Comparison of ENCODE assay signal across 16 cellular contexts in the genomic region with DNA sequence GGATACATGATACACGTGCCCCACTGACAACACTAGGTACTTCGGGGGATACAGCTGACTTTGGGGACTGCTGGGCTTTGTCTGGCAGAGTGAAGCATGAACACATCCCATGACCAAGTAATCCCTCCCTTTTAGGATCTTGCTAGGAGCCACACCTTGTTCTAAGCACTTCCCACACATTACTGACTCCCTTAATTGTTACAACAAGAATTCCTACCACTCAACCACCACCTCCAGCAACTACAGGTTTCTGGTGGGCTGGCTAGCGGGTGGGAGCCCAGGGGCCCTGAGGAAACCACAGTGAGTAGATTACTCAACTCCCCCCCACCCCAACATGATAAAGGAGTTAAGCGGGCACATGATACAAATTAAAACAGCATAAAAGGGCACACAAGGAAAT. TPM values are rescaled to one million over a fixed set of nuclear protein-coding genes. Genes with fewer than 3 reads are reported as not detected.
A peak's percentile ranks its signal among the peaks of the same experiment; 100 is the strongest.
DNase-seq lines count a peak whose midpoint lies in the region; ATAC-seq and TF ChIP-seq lines count a peak whose summit lies in the region.
"Had no signal": no experiment of that assay in that cellular context is flagged by ENCODE, and none has a peak within 500 bp of the region (broad histone marks: within the 10 kb centered on the region; RNA-seq: fewer than 3 reads in every experiment).

No MANE protein-coding gene starts in this region.

- H3K27ac ChIP-seq in BLaER1 treated with 17β-estradiol and CSF1 and Interleukin-3, amounts not matched to agents 10 nM and 100 nM = peak overlapping the region in 3 of 11 experiments; percentile 6 to 40 (median 26); a peak in 5 of 22 replicates
- no peak overlapping the region for H3K27ac ChIP-seq in CD8-positive, alpha-beta T cell (ENCODE audit: low read depth, low read length)
- no peak overlapping the region for H3K27ac ChIP-seq in naive thymus-derived CD4-positive, alpha-beta T cell (ENCODE audit: low read depth, low read length)
- H3K27ac ChIP-seq: body of pancreas, lower lobe of right lung, transverse colon had no signal

- peaks cover 49 to 80% (median 72%) of the 10 kb centered on the region in 11 experiments for H3K36me3 ChIP-seq in BLaER1 treated with 17β-estradiol and CSF1 and Interleukin-3, amounts not matched to agents 10 nM and 100 nM
- H3K36me3 ChIP-seq in CD8-positive, alpha-beta T cell (ENCODE audit: insufficient read depth, low read length) = peaks cover 14% of the 10 kb centered on the region
- peaks cover 0 to 55% (median 0%) of the 10 kb centered on the region in 3 experiments for H3K36me3 ChIP-seq in naive thymus-derived CD4-positive, alpha-beta T cell (ENCODE audit: control insufficient read depth in 2 of 3, insufficient read depth in 3 of 3, low read length in 3 of 3)

- H3K36me3 Mint-ChIP-seq in CD8-positive, alpha-beta T cell = peaks cover 43% of the 10 kb centered on the region
- no peaks in the 10 kb centered on the region for H3K36me3 Mint-ChIP-seq in activated naive CD8-positive, alpha-beta T cell
- peaks cover 0 to 16% (median 5%) of the 10 kb centered on the region in 5 donors for H3K36me3 Mint-ChIP-seq in naive thymus-derived CD4-positive, alpha-beta T cell

- H3K27ac Mint-ChIP-seq in CD8-positive, alpha-beta T cell = peak overlapping the region; percentile 52
- peak overlapping the region; percentile 66 for H3K27ac Mint-ChIP-seq in activated naive CD8-positive, alpha-beta T cell
- peak overlapping the region in 7 of 9 donors; percentile 34 to 79 (median 59) for H3K27ac Mint-ChIP-seq in naive thymus-derived CD4-positive, alpha-beta T cell

- no peak for DNase-seq in CD8-positive, alpha-beta T cell
- no peak for DNase-seq in naive thymus-derived CD4-positive, alpha-beta T cell
- DNase-seq in NCI-H524 treated with DMSO at 0.1 percent for 48 hours (lab: John Stamatoyannopoulos, UW) = no peak
- no peak for DNase-seq in NCI-H526 treated with DMSO at 0.1 percent for 48 hours (lab: John Stamatoyannopoulos, UW)
- no peak for DNase-seq in cerebellum (ENCODE audit: low spot score)
- DNase-seq: activated naive CD4-positive, alpha-beta T cell treated with anti-CD3 and anti-CD28 coated beads, Interleukin-2, amount 50 U/mL, for 16 hours; body of pancreas; DMS79; lower lobe of right lung; NCI-H2081 treated with DMSO at 0.1 percent for 48 hours; NCI-H524; transverse colon had no signal

- peaks cover 97 to 100% (median 98%) of the 10 kb centered on the region in 11 experiments for H4K20me1 ChIP-seq in BLaER1 treated with 17β-estradiol and CSF1 and Interleukin-3, amounts not matched to agents 10 nM and 100 nM

- no peak for ATAC-seq in CD8-positive, alpha-beta T cell
- ATAC-seq in naive thymus-derived CD4-positive, alpha-beta T cell = no peak
- ATAC-seq in HG02678 (IDR thresholded peaks at IDR 0.05; ENCODE audit: unreplicated experiment) = no peak
- ATAC-seq: body of pancreas, GM23338, lower lobe of right lung had no signal

- peaks cover 55 to 66% (median 60%) of the 10 kb centered on the region in 10 experiments for H3K4me1 ChIP-seq in BLaER1 treated with 17β-estradiol and CSF1 and Interleukin-3, amounts not matched to agents 10 nM and 100 nM
- H3K4me1 ChIP-seq in CD8-positive, alpha-beta T cell (ENCODE audit: insufficient read depth, low read length) = peaks cover 35% of the 10 kb centered on the region
- H3K4me1 ChIP-seq in naive thymus-derived CD4-positive, alpha-beta T cell (ENCODE audit: control insufficient read depth in 2 of 2, insufficient read depth in 2 of 2, low read length in 2 of 2) = peaks cover 16 to 22% of the 10 kb centered on the region in 2 donors

- no peak overlapping the region for H3K4me3 Mint-ChIP-seq in CD8-positive, alpha-beta T cell
- H3K4me3 Mint-ChIP-seq in activated naive CD8-positive, alpha-beta T cell = no peak overlapping the region
- no peak overlapping the region for H3K4me3 Mint-ChIP-seq in naive thymus-derived CD4-positive, alpha-beta T cell
- H3K4me3 Mint-ChIP-seq: GM23338 had no signal

- no peaks in the 10 kb centered on the region for H3K27me3 ChIP-seq in BLaER1 treated with 17β-estradiol and CSF1 and Interleukin-3, amounts not matched to agents 10 nM and 100 nM
- H3K27me3 ChIP-seq in CD8-positive, alpha-beta T cell (ENCODE audit: insufficient read depth, low read length) = no peaks in the 10 kb centered on the region
- H3K27me3 ChIP-seq in naive thymus-derived CD4-positive, alpha-beta T cell (ENCODE audit: control insufficient read depth in 2 of 2, insufficient read depth in 2 of 2, low read length in 2 of 2) = no peaks in the 10 kb centered on the region
- H3K27me3 ChIP-seq: body of pancreas, transverse colon had no signal

- POLR2A ChIA-PET in CD8-positive, alpha-beta T cell (lab: Charles Lee) = no interaction called here
- POLR2A ChIA-PET in naive thymus-derived CD4-positive, alpha-beta T cell (lab: Charles Lee) = interaction anchor here (0.7 kb wide), 1 partner anchor 12 kb away, joined by 3 read pairs; no protein-coding TSS in a partner anchor

- CTCF ChIA-PET in CD8-positive, alpha-beta T cell (lab: Charles Lee) = no interaction called here
- CTCF ChIA-PET in naive thymus-derived CD4-positive, alpha-beta T cell (lab: Charles Lee) = interaction anchor here (1.3 kb wide), 1 partner anchor 8 kb away, joined by 7 read pairs; no protein-coding TSS in a partner anchor

- intact Hi-C loops in CD8-positive, alpha-beta T cell (cut with DNase I, micrococcal nuclease) = no loop called here
- intact Hi-C loops in naive thymus-derived CD4-positive, alpha-beta T cell (cut with micrococcal nuclease) = no loop called here

- no peak for TF ChIP-seq CTCF in CD8-positive, alpha-beta T cell (IDR thresholded peaks at IDR 0.05)

- peaks cover 51% of the 10 kb centered on the region for H3K4me1 Mint-ChIP-seq in CD8-positive, alpha-beta T cell (ENCODE audit: low read depth)
- H3K4me1 Mint-ChIP-seq in activated naive CD8-positive, alpha-beta T cell (ENCODE audit: low read depth) = peaks cover 54% of the 10 kb centered on the region
- peaks cover 28 to 69% (median 52%) of the 10 kb centered on the region in 7 donors for H3K4me1 Mint-ChIP-seq in naive thymus-derived CD4-positive, alpha-beta T cell

- H3K27me3 Mint-ChIP-seq in CD8-positive, alpha-beta T cell (ENCODE audit: low read depth) = no peaks in the 10 kb centered on the region
- H3K27me3 Mint-ChIP-seq in activated naive CD8-positive, alpha-beta T cell = no peaks in the 10 kb centered on the region
- no peaks in the 10 kb centered on the region for H3K27me3 Mint-ChIP-seq in naive thymus-derived CD4-positive, alpha-beta T cell

- no peaks in the 10 kb centered on the region for H3K9me3 ChIP-seq in BLaER1 treated with 17β-estradiol and CSF1 and Interleukin-3, amounts not matched to agents 10 nM and 100 nM (replicated peaks in 1 of 11)
- H3K9me3 ChIP-seq in CD8-positive, alpha-beta T cell (ENCODE audit: low read length) = no peaks in the 10 kb centered on the region
- no peaks in the 10 kb centered on the region for H3K9me3 ChIP-seq in naive thymus-derived CD4-positive, alpha-beta T cell (ENCODE audit: control insufficient read depth in 2 of 3, low read length in 3 of 3)
- H3K9me3 ChIP-seq: body of pancreas, lower lobe of right lung, transverse colon had no signal

- H3K4me2 ChIP-seq in BLaER1 treated with 17β-estradiol and CSF1 and Interleukin-3, amounts not matched to agents 10 nM and 100 nM = peak overlapping the region in 9 of 11 experiments; percentile 18 to 66 (median 43); a peak in 17 of 22 replicates
- H3K4me2 ChIP-seq: GM23338 had no signal

- H3K9me3 Mint-ChIP-seq in CD8-positive, alpha-beta T cell = no peaks in the 10 kb centered on the region
- no peaks in the 10 kb centered on the region for H3K9me3 Mint-ChIP-seq in activated naive CD8-positive, alpha-beta T cell (ENCODE audit: low read depth)
- no peaks in the 10 kb centered on the region for H3K9me3 Mint-ChIP-seq in naive thymus-derived CD4-positive, alpha-beta T cell
- H3K9me3 Mint-ChIP-seq: GM23338 had no signal

- H3K4me3 ChIP-seq in BLaER1 treated with 17β-estradiol and CSF1 and Interleukin-3, amounts not matched to agents 10 nM and 100 nM = no peak overlapping the region
- H3K4me3 ChIP-seq in CD8-positive, alpha-beta T cell (ENCODE audit: low read depth, low read length) = no peak overlapping the region
- H3K4me3 ChIP-seq in naive thymus-derived CD4-positive, alpha-beta T cell (ENCODE audit: low read length) = no peak overlapping the region
- H3K4me3 ChIP-seq: body of pancreas, GM23338, lower lobe of right lung, transverse colon had no signal

- H3K9ac ChIP-seq in BLaER1 treated with 17β-estradiol and CSF1 and Interleukin-3, amounts not matched to agents 10 nM and 100 nM = peak overlapping the region in 6 of 11 experiments; percentile 1 to 56 (median 12); a peak in 8 of 22 replicates

RNA-seq across cellular contexts. Expression of gene SLC35E1, which starts 7.2 kb away (rescaled TPM):
- total RNA-seq in CD8-positive, alpha-beta T cell = 10 to 100 TPM; 92.3 to 95.4 TPM
- 10 to 100 TPM; 33.0 to 67.3 (median 58.7) TPM for total RNA-seq in naive thymus-derived CD4-positive, alpha-beta T cell
- 10 to 100 TPM; 13.3 to 25.0 TPM for polyA plus RNA-seq in naive thymus-derived CD4-positive, alpha-beta T cell
- 29.9 TPM for total RNA-seq in cerebellum

RNA-seq across cellular contexts. Expression of gene CHERP, which starts 37.1 kb away (rescaled TPM):
- total RNA-seq in CD8-positive, alpha-beta T cell = 10 to 100 TPM; 68.7 to 68.9 TPM
- 10 to 100 TPM; 53.8 to 80.7 (median 62.7) TPM for total RNA-seq in naive thymus-derived CD4-positive, alpha-beta T cell
- 10 to 100 TPM; 10.4 to 24.3 TPM for polyA plus RNA-seq in naive thymus-derived CD4-positive, alpha-beta T cell
- 12.8 TPM for total RNA-seq in cerebellum

RNA-seq across cellular contexts. Expression of gene MED26, which starts 48.6 kb away (rescaled TPM):
- total RNA-seq in CD8-positive, alpha-beta T cell = 10 to 100 TPM; 65.6 to 68.0 TPM
- total RNA-seq in naive thymus-derived CD4-positive, alpha-beta T cell = 10 to 100 TPM; 14.2 to 34.3 (median 17.4) TPM
- 1 to 10 TPM; 3.3 to 5.3 TPM for polyA plus RNA-seq in naive thymus-derived CD4-positive, alpha-beta T cell
- 5.3 TPM for total RNA-seq in cerebellum
